Comparison of ENCODE assay signal across 20 cellular contexts in the genomic region with DNA sequence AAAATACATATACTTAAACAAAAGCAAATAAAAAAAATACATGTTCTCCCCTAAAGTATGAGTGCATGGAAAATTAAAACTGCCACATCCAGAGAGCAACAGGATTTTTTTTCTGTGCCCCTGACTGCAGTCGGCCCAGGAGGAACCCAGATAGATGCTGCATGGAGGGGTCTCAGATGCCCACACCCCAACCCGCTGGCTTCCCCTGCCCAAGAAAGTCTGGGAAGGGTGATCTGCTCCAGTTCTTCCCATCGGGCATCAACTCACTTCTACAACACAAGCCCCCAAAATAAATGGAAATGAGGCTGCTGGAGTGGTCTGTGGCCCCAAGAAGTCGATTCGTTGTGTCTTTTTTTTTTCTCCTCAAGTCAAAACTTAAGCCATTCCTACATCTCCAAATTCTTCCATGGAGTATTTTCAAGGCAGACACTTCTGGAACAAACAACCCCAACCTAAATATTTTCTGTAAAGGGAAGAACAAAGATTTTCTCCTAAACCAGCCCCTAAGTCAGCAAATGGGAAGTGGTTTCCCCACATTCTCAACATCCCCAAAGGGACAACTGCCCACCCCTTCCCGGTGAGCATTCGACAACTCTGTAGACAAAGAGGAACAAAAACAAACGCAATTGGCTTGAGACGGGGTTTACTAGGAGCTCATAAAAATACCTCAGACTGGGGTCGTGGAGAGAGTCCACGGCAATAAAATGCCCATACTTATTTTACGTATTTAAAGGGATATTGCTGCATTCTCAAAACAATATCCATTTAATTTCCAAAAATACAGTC. TPM values are rescaled to one million over a fixed set of nuclear protein-coding genes. Genes with fewer than 3 reads are reported as not detected.
DNase-seq lines count a peak whose midpoint lies in the region; ATAC-seq and TF ChIP-seq lines count a peak whose summit lies in the region.
"Had no signal": no experiment of that assay in that cellular context is flagged by ENCODE, and none has a peak within 500 bp of the region (broad histone marks: within the 10 kb centered on the region; RNA-seq: fewer than 3 reads in every experiment).

No MANE protein-coding gene starts in this region.

- no peaks in the 10 kb centered on the region for H3K9me3 ChIP-seq in HEK293 (ENCODE audit: control insufficient read depth, insufficient read depth, low read depth, low read length)
- no peaks in the 10 kb centered on the region for H3K9me3 ChIP-seq in sigmoid colon
- H3K9me3 ChIP-seq: left lung, psoas muscle had no signal

- CTCF ChIA-PET in HEK293 (lab: Yijun Ruan, JAX), result interaction anchor here (0.5 to 0.6 kb wide), 2 partner anchors 52 to 975 kb away, joined by 3 read pairs; no protein-coding TSS in a partner anchor

- POLR2A ChIA-PET in HEK293 (lab: Yijun Ruan, JAX), result no interaction called here

- H3K4me1 ChIP-seq in HEK293 (ENCODE audit: control insufficient read depth, insufficient read depth, low read length), result peaks cover 30% of the 10 kb centered on the region
- H3K4me1 ChIP-seq in sigmoid colon, result peaks cover 0 to 100% (median 92%) of the 10 kb centered on the region in 4 donors
- H3K4me1 ChIP-seq: foreskin keratinocyte, psoas muscle had no signal

- DNase-seq in NOMO-1 treated with dmso at 0.1 percent for 144 hours (lab: John Stamatoyannopoulos, UW; ENCODE audit: unreplicated experiment), result peak; percentile 1
- DNase-seq in sigmoid colon, result peak; percentile 60
- DNase-seq in NCI-H446 (lab: John Stamatoyannopoulos, UW), result no peak
- no peak for DNase-seq in COR-L47 (lab: John Stamatoyannopoulos, UW)
- DNase-seq: activated CD4-positive, alpha-beta T cell treated with anti-CD3 and anti-CD28 coated beads for 36 hours; activated CD8-positive, alpha-beta memory T cell treated with anti-CD3 and anti-CD28 coated beads, Interleukin-2, amount 50 U/mL, for 4 hours; aorta; Calu3; foreskin keratinocyte; H9; left lung; naive thymus-derived CD4-positive, alpha-beta T cell; NCI-H1048; psoas muscle; stimulated activated naive CD8-positive, alpha-beta T cell treated with anti-CD3 and anti-CD28 coated beads, Interleukin-15, amount 100 ng/mL, for 72 hours had no signal

- ATAC-seq in HG03460 (IDR thresholded peaks at IDR 0.05; ENCODE audit: unreplicated experiment), result no peak
- ATAC-seq in HG03571 (IDR thresholded peaks at IDR 0.05; ENCODE audit: unreplicated experiment), result no peak
- ATAC-seq: activated CD4-positive, alpha-beta T cell treated with anti-CD3 and anti-CD28 coated beads for 36 hours; foreskin keratinocyte; left lung; naive thymus-derived CD4-positive, alpha-beta T cell; psoas muscle; stimulated activated naive CD8-positive, alpha-beta T cell treated with anti-CD3 and anti-CD28 coated beads, Interleukin-15, amount 100 ng/mL, for 72 hours had no signal

- intact Hi-C loops in sigmoid colon (cut with DNase I), result no loop called here

- TF ChIP-seq EP300 in sigmoid colon (IDR thresholded peaks at IDR 0.05), result no peak

- no peaks in the 10 kb centered on the region for H3K36me3 ChIP-seq in HEK293 (ENCODE audit: control insufficient read depth in 2 of 2, insufficient read depth in 1 of 2, low read length in 2 of 2)
- H3K36me3 ChIP-seq in sigmoid colon, result no peaks in the 10 kb centered on the region
- H3K36me3 ChIP-seq: left lung had no signal

- no peak for TF ChIP-seq POLR2A in sigmoid colon (IDR thresholded peaks at IDR 0.05)

- no peak overlapping the region for H3K27ac ChIP-seq in HEK293 (ENCODE audit: extremely low read depth, low read depth, low read length)
- H3K27ac ChIP-seq in layer of hippocampus (ENCODE audit: low read depth, low read length), result peak overlapping the region; percentile 12
- peak overlapping the region in 3 of 4 donors; percentile 86 to 94 (median 87) for H3K27ac ChIP-seq in sigmoid colon
- H3K27ac ChIP-seq: foreskin keratinocyte, psoas muscle had no signal

- WGBS in sigmoid colon, 2 donors, result 41 to 43% methylated on average over 12 of the region's 12 CpGs

- TF ChIP-seq CTCF in HEK293 (tag by site-specific recombination; IDR thresholded peaks at IDR 0.05) (no peak), sigmoid colon (IDR thresholded peaks at IDR 0.05) (no peak)

- H3K27me3 ChIP-seq in layer of hippocampus (ENCODE audit: control insufficient read depth, insufficient read depth, low read length), result no peaks in the 10 kb centered on the region
- H3K27me3 ChIP-seq in sigmoid colon, result no peaks in the 10 kb centered on the region
- H3K27me3 ChIP-seq: foreskin keratinocyte had no signal

- H3K4me3 ChIP-seq in HEK293 (ENCODE audit: low read depth, low read length) (no peak overlapping the region), sigmoid colon (no peak overlapping the region)
- H3K4me3 ChIP-seq: left lung, psoas muscle had no signal

TF ChIP-seq in HEK293, 187 proteins besides CTCF, POLR2A, EP300 and RAD21:
- no peak for TF ChIP-seq ZNF26 (tag by site-specific recombination; IDR thresholded peaks at IDR 0.05)
- TF ChIP-seq ZNF146 (tag by site-specific recombination; IDR thresholded peaks at IDR 0.05), result no peak
- TF ChIP-seq ZNF768 (tag by site-specific recombination; IDR thresholded peaks at IDR 0.05), result no peak
- TF ChIP-seq FEZF1 (tag by site-specific recombination; IDR thresholded peaks at IDR 0.05), result peak; percentile 73
- TF ChIP-seq PRDM6 (tag by site-specific recombination; IDR thresholded peaks at IDR 0.05), result 0 out of 2 replicates have a peak, but pooled peaks have one; percentile 53
- no peak for TF ChIP-seq ZNF121 (tag by site-specific recombination; IDR thresholded peaks at IDR 0.05)
- TF ChIP-seq BCL11A (tag by site-specific recombination; IDR thresholded peaks at IDR 0.05; ENCODE audit: low read depth), result no peak
- TF ChIP-seq ZXDB (tag by site-specific recombination; IDR thresholded peaks at IDR 0.05), result peak; percentile 87
- TF ChIP-seq ZNF610 (tag by site-specific recombination; IDR thresholded peaks at IDR 0.05; ENCODE audit: borderline replicate concordance), result no peak
- peak; percentile 15; the same call in 1 of the 2 replicates for TF ChIP-seq ZBTB17 (tag by site-specific recombination; IDR thresholded peaks at IDR 0.05)
- TF ChIP-seq REPIN1 (tag by site-specific recombination; IDR thresholded peaks at IDR 0.05; ENCODE audit: low read depth), result no peak
- no peak for TF ChIP-seq OSR2 (tag by site-specific recombination; IDR thresholded peaks at IDR 0.05)

RNA-seq across cellular contexts. Expression of gene ROR2, which starts 46.7 kb away (rescaled TPM):
- 10 to 100 TPM; 51.4 to 81.7 (median 59.8) TPM for total RNA-seq in sigmoid colon
- 1 to 10 TPM in 2 of 3 donors, under 1 TPM in 1; 0.46 to 7.6 (median 1.2) TPM for polyA plus RNA-seq in sigmoid colon
- total RNA-seq: activated CD4-positive, alpha-beta T cell treated with anti-CD3 and anti-CD28 coated beads for 36 hours; Calu3; endothelial cell of umbilical vein had no signal
- polyA plus RNA-seq: aorta; endothelial cell of umbilical vein; naive thymus-derived CD4-positive, alpha-beta T cell had no signal

Comparison
In these comparisons a context has a peak if more than half of its experiments do, and no peak if none do; other contexts are left out.
1. DNase-seq: peak in NOMO-1 treated with dmso at 0.1 percent for 144 hours (single experiment) and sigmoid colon (single experiment); none in NCI-H446 (0 of 2) and COR-L47 (single experiment).